In the genomic region with DNA sequence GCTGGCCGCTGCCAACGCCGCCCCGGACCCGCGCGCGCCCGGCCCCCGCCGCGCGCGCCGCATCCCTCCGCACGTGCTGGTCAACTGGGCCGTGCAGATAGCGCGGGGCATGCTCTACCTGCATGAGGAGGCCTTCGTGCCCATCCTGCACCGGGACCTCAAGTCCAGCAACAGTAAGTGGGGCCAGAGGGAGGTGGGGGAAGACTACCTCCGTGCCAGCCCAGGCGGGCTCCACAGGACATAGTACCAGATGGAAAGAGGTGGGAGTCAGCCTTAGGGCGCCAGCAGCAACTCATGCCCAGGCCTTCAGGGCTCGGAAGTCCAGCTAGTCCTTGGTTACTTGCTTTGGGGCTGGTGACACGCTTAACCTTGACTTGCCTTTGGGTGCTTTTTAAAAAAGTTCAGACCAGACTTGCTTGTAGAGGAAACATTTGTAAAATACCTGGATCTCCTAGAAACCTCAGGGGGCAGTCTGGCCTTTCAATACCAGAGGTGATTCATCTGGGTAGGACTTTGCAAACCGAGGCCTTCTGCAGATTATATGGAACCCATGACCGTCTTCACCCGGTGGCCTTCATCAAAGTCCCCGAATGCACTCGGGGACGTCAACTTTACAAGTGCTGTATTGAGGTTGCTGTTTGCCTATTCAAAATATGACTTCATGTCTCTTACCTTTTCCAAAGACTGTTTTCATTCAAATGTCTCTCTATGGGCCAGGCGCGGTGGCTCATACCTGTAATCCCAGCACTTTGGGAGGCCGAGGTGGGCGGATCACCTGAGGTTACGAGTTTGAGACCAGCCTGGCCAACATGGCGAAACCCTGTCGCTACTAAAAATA, we compare ENCODE assay signal across 9 cellular contexts. TPM values are rescaled to one million over a fixed set of nuclear protein-coding genes. Genes with fewer than 3 reads are reported as not detected.
A peak's percentile ranks its signal among the peaks of the same experiment; 100 is the strongest.
DNase-seq lines count a peak whose midpoint lies in the region; ATAC-seq, FAIRE-seq and TF ChIP-seq lines count a peak whose summit lies in the region.
"Had no signal": no experiment of that assay in that cellular context is flagged by ENCODE, and none has a peak within 500 bp of the region (broad histone marks: within the 10 kb centered on the region; RNA-seq: fewer than 3 reads in every experiment).

No MANE protein-coding gene starts in this region.

- H3K4me2 ChIP-seq in neuronal stem cell (ENCODE audit: insufficient read depth, low read length, poor library complexity, severe bottlenecking), result peak overlapping the region; percentile 96

- no peak overlapping the region for H4K91ac ChIP-seq in neuronal stem cell (ENCODE audit: low read depth, low read length, poor library complexity)

- H3K4me1 ChIP-seq in endodermal cell (ENCODE audit: control insufficient read depth, insufficient read depth, low read length), result no peaks in the 10 kb centered on the region
- peaks cover 0 to 10% of the 10 kb centered on the region in 2 donors for H3K4me1 ChIP-seq in neuronal stem cell (ENCODE audit: control insufficient read depth in 2 of 2, insufficient read depth in 1 of 2, low read depth in 1 of 2, low read length in 2 of 2)

- WGBS in endodermal cell (ENCODE audit: insufficient coverage in 1 of 2, insufficient read length in 1 of 2), 2 experiments, result 31 to 75% methylated on average over 14 to 40 of the region's 40 CpGs
- no CpG with 5 or more reads among the region's 40 CpGs for WGBS in neuronal stem cell (ENCODE audit: extremely low coverage in 2 of 2, insufficient read length in 2 of 2, insufficient replicate concordance in 1 of 2), 2 donors

- peaks cover 6% of the 10 kb centered on the region for H3K4me1 Mint-ChIP-seq in endodermal cell

- no peak overlapping the region for H3K9ac ChIP-seq in endodermal cell (ENCODE audit: extremely low read depth, low read length, poor library complexity, severe bottlenecking)
- peak overlapping the region; percentile 95 for H3K9ac ChIP-seq in neuronal stem cell (ENCODE audit: low read depth, low read length, poor library complexity)

- H2BK15ac ChIP-seq in neuronal stem cell (ENCODE audit: low read length), result no peak overlapping the region

- no peaks in the 10 kb centered on the region for H3K9me3 Mint-ChIP-seq in endodermal cell

- peak overlapping the region; percentile 98 for H3K18ac ChIP-seq in neuronal stem cell (ENCODE audit: low read length)

- TF ChIP-seq CTCF in endodermal cell (conservative IDR thresholded peaks at IDR 0.05), result no peak

- H4K8ac ChIP-seq in neuronal stem cell (ENCODE audit: low read depth, low read length), result peak overlapping the region; percentile 43

- H3K36me3 ChIP-seq in endodermal cell (ENCODE audit: control insufficient read depth, insufficient read depth, low read length), result no peaks in the 10 kb centered on the region
- no peaks in the 10 kb centered on the region for H3K36me3 ChIP-seq in neuronal stem cell (replicated peaks in 1 of 2; ENCODE audit: control insufficient read depth in 2 of 2, insufficient read depth in 2 of 2, low read length in 2 of 2)

- peak overlapping the region; percentile 57 for H3K4me3 Mint-ChIP-seq in endodermal cell

- peak overlapping the region; percentile 72 for H2BK120ac ChIP-seq in neuronal stem cell (ENCODE audit: low read depth, low read length)

- no peak overlapping the region for H3K27ac ChIP-seq in endodermal cell (ENCODE audit: low read depth, low read length)
- no peak overlapping the region for H3K27ac ChIP-seq in neuronal stem cell (replicated peaks; ENCODE audit: low read length)

- H3K4ac ChIP-seq in neuronal stem cell (ENCODE audit: low read length), result no peak overlapping the region

- FAIRE-seq in RCC 7860 (lab: Jason Lieb, UNC), result no peak
- FAIRE-seq: G401.6 had no signal

- H3K79me1 ChIP-seq in neuronal stem cell (ENCODE audit: low read depth, low read length), result no peaks in the 10 kb centered on the region

- H3K27me3 Mint-ChIP-seq in endodermal cell (ENCODE audit: insufficient read depth), result peaks cover 34% of the 10 kb centered on the region

- no peak overlapping the region for H2BK5ac ChIP-seq in neuronal stem cell (ENCODE audit: low read length)

- ATAC-seq in HG03432 (IDR thresholded peaks at IDR 0.05; ENCODE audit: unreplicated experiment), result no peak
- ATAC-seq in HG03196 (IDR thresholded peaks at IDR 0.05; ENCODE audit: unreplicated experiment), result no peak

- H2AK5ac ChIP-seq in neuronal stem cell (ENCODE audit: low read depth, low read length), result no peak overlapping the region

- H3K4me3 ChIP-seq in endodermal cell (ENCODE audit: low read length) (peak overlapping the region; percentile 81), neuronal stem cell (ENCODE audit: low read length in 2 of 2) (peak overlapping the region; percentile 40 to 90)

- no peaks in the 10 kb centered on the region for H3K36me3 Mint-ChIP-seq in endodermal cell (ENCODE audit: low read depth)

- H3K23ac ChIP-seq in neuronal stem cell (ENCODE audit: low read depth, low read length, poor library complexity), result peak overlapping the region; percentile 95

- peak overlapping the region; percentile 94 for H2AFZ ChIP-seq in neuronal stem cell (ENCODE audit: low read length)

- H3K14ac ChIP-seq in neuronal stem cell (ENCODE audit: low read length), result peak overlapping the region; percentile 97

- peaks cover 40% of the 10 kb centered on the region for H3K27me3 ChIP-seq in endodermal cell (ENCODE audit: control insufficient read depth, insufficient read depth, low read length, poor library complexity, severe bottlenecking)
- peaks cover 9 to 74% (median 23%) of the 10 kb centered on the region in 3 experiments for H3K27me3 ChIP-seq in neuronal stem cell (ENCODE audit: control insufficient read depth in 3 of 3, insufficient read depth in 3 of 3, low read depth in 1 of 3, low read length in 3 of 3)

- peak overlapping the region; percentile 58 for H2BK12ac ChIP-seq in neuronal stem cell (ENCODE audit: low read length)

- peak; percentile 10 for DNase-seq in NCI-H510A treated with DMSO at 0.1 percent for 48 hours (lab: John Stamatoyannopoulos, UW)
- no peak for DNase-seq in NCI-H510A (lab: John Stamatoyannopoulos, UW)
- peak; percentile 26 for DNase-seq in RCC 7860 (ENCODE audit: low spot score)
- DNase-seq in endodermal cell, result peak; percentile 76
- DNase-seq in neuronal stem cell (ENCODE audit: low spot score), result no peak
- DNase-seq in CD1c-positive myeloid dendritic cell (ENCODE audit: extremely low spot score), result no peak

- no peak overlapping the region for H3K27ac Mint-ChIP-seq in endodermal cell

- H3K9me3 ChIP-seq in endodermal cell (ENCODE audit: control insufficient read depth, low read length) (no peaks in the 10 kb centered on the region), neuronal stem cell (replicated peaks in 1 of 2; ENCODE audit: control insufficient read depth in 2 of 2, insufficient read depth in 1 of 2, low read depth in 1 of 2, low read length in 2 of 2) (peaks cover 0 to 2% of the 10 kb centered on the region in 2 donors)

RNA-seq across cellular contexts. Expression of a gene that starts 1.4 kb away (rescaled TPM):
- 10 to 100 TPM in 1 of 2 donors, 1 to 10 TPM in 1; 9.4 to 14.6 TPM for total RNA-seq in endodermal cell
- 2.2 TPM for polyA plus RNA-seq in endodermal cell (2013, experiment 1 of 2)
- polyA plus RNA-seq in endodermal cell (2013, experiment 2 of 2), result 2.0 TPM
- polyA plus RNA-seq in neuronal stem cell (2013, experiment 1 of 2), result 2.8 TPM
- 3.0 TPM for polyA plus RNA-seq in neuronal stem cell (2013, experiment 2 of 2)

RNA-seq across cellular contexts. Expression of a gene that starts 33.4 kb away (rescaled TPM):
- 10 to 100 TPM; 23.9 to 39.1 TPM for total RNA-seq in endodermal cell
- polyA plus RNA-seq in endodermal cell (2013, experiment 1 of 2), result 11.8 TPM
- polyA plus RNA-seq in endodermal cell (2013, experiment 2 of 2), result 6.7 TPM
- polyA plus RNA-seq in neuronal stem cell (2013, experiment 1 of 2), result 11.4 TPM
- polyA plus RNA-seq in neuronal stem cell (2013, experiment 2 of 2), result 11.4 TPM

Comparison
In these comparisons a context has a peak if more than half of its experiments do, and no peak if none do; other contexts are left out.
1. DNase-seq: peak in NCI-H510A treated with DMSO at 0.1 percent for 48 hours (single experiment), RCC 7860 (single experiment) and endodermal cell (single experiment); none in NCI-H510A (single experiment), neuronal stem cell (single experiment) and CD1c-positive myeloid dendritic cell (single experiment).